15 cellular contexts compared by ENCODE assay signal in the genomic region with DNA sequence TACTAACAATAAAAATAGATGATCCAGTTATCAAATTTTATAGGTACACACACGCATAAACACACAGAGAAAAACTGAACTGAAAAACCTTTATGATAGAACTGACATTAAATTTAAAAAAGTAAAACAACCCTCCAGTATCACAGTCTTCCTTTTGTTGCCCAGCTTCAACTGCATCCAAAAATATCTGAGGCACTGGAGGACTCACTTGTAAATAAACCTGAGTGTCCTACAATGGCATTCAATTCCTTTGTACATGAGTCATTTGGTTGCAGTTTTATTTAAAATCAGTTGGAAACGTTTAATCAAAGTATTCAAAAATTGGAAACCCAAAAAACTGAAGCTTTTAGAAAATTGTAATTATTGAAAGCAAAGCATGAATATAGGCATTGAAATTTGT.
"Had no signal": no experiment of that assay in that cellular context is flagged by ENCODE, and none has a peak within 500 bp of the region (broad histone marks: within the 10 kb centered on the region; RNA-seq: fewer than 3 reads in every experiment).

No MANE protein-coding gene starts in this region.

- ATAC-seq: left lobe of liver, WTC11 had no signal

- H3K4me3 ChIP-seq: coronary artery, tibial nerve had no signal

- DNase-seq: activated CD4-positive, alpha-beta memory T cell treated with anti-CD3 and anti-CD28 coated beads for 36 hours; activated CD4-positive, alpha-beta T cell treated with anti-CD3 and anti-CD28 coated beads for 4 hours; activated naive CD4-positive, alpha-beta T cell; activated naive CD8-positive, alpha-beta T cell treated with anti-CD3 and anti-CD28 coated beads, Interleukin-2, amount 10 ng/mL, durations not matched to agents 7 days and 5 days; anterior cingulate cortex; brain microvascular endothelial cell; central memory CD4-positive, alpha-beta T cell; glutamatergic neuron; hippocampal formation; mammary epithelial cell; occipital lobe had no signal
